10 cellular contexts compared by ENCODE assay signal in the genomic region with DNA sequence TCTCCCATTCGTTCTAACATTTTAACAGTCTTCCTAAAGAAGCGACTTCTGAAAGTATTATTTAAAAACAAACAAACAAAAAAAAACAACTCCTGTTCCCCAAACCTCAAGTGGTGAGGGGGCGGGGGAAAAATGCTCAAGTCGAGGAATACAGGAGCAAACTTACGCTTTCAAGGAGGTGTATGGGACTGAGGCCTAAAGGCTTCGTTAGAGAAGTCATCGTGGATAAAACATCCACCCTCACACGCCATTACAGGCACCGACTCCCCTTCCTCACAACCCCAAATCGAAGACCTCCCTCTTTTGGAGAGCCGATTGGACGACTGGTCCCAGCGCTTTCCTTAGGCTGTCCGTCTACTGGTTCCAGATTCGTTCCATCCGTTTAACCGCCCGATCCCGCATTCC. TPM values are rescaled to one million over a fixed set of nuclear protein-coding genes. Genes with fewer than 3 reads are reported as not detected.
A peak's percentile ranks its signal among the peaks of the same experiment; 100 is the strongest.
DNase-seq lines count a peak whose midpoint lies in the region; ATAC-seq and TF ChIP-seq lines count a peak whose summit lies in the region.
"Had no signal": no experiment of that assay in that cellular context is flagged by ENCODE, and none has a peak within 500 bp of the region (broad histone marks: within the 10 kb centered on the region; RNA-seq: fewer than 3 reads in every experiment).

No MANE protein-coding gene starts in this region.

- in situ Hi-C loops in Panc1 (cut with HindIII; ENCODE audit: low pct_unique_long_range_greater_than_20kb, low sequenced_read_pairs), result no loop called here

- H3K79me2 ChIP-seq in DOHH2 (ENCODE audit: control insufficient read depth, low read length), result peaks cover 94% of the 10 kb centered on the region

- H3K9me3 ChIP-seq in DOHH2 (ENCODE audit: control insufficient read depth, insufficient read depth, low read length), result no peaks in the 10 kb centered on the region
- H3K9me3 ChIP-seq in Panc1 (ENCODE audit: control insufficient read depth, insufficient read depth, low read depth, low read length), result no peaks in the 10 kb centered on the region
- no peaks in the 10 kb centered on the region for H3K9me3 ChIP-seq in sigmoid colon

- H3K4me2 ChIP-seq in DOHH2 (ENCODE audit: low read length), result peak overlapping the region; percentile 93

- H3K9me3 Mint-ChIP-seq in immature natural killer cell, result no peaks in the 10 kb centered on the region
- H3K9me3 Mint-ChIP-seq: activated naive CD4-positive, alpha-beta T cell treated with anti-CD3 and anti-CD28 coated beads, Interleukin-2, amount 50 U/mL, for 24 hours had no signal

- peaks cover 4 to 14% (median 10%) of the 10 kb centered on the region in 3 donors for H3K27me3 Mint-ChIP-seq in immature natural killer cell (ENCODE audit: low read depth in 3 of 3)
- H3K27me3 Mint-ChIP-seq: activated naive CD4-positive, alpha-beta T cell treated with anti-CD3 and anti-CD28 coated beads, Interleukin-2, amount 50 U/mL, for 24 hours had no signal

- ATAC-seq in Panc1 (no peak), GM19397 (IDR thresholded peaks at IDR 0.05; ENCODE audit: unreplicated experiment) (no peak)

- intact Hi-C loops in Panc1 (cut with micrococcal nuclease; ENCODE audit: unreplicated experiment), result no loop called here
- intact Hi-C loops in sigmoid colon (cut with DNase I), result no loop called here

- TF ChIP-seq CTCF in DOHH2 (IDR thresholded peaks at IDR 0.05; ENCODE audit: low read depth, low read length, poor library complexity, severe bottlenecking) (no peak), Panc1 (IDR thresholded peaks at IDR 0.05) (no peak), fibroblast of pulmonary artery (IDR thresholded peaks at IDR 0.05; ENCODE audit: low read length, missing control alignments) (no peak), sigmoid colon (IDR thresholded peaks at IDR 0.05) (no peak)

- H3K27me3 ChIP-seq in DOHH2 (ENCODE audit: control insufficient read depth, low read length) (no peaks in the 10 kb centered on the region), Panc1 (ENCODE audit: control insufficient read depth, insufficient read depth, low read length) (no peaks in the 10 kb centered on the region), sigmoid colon (no peaks in the 10 kb centered on the region)

- no peak for DNase-seq in Panc1 (ENCODE audit: low read depth, low spot score)
- no peak for DNase-seq in fibroblast of pulmonary artery (ENCODE audit: low read depth)
- DNase-seq in sigmoid colon, result no peak
- no peak for DNase-seq in kidney tubule cell (ENCODE audit: low spot score)
- DNase-seq in immature natural killer cell, result no peak
- DNase-seq in NCI-H1694 treated with DMSO at 0.1 percent for 48 hours (lab: John Stamatoyannopoulos, UW), result no peak

- H3K9me2 ChIP-seq in DOHH2 (replicated peaks; ENCODE audit: control insufficient read depth, low read length), result no peaks in the 10 kb centered on the region

- H3F3A ChIP-seq in DOHH2 (ENCODE audit: control insufficient read depth, insufficient read depth), result peaks cover 58% of the 10 kb centered on the region

- BruUV-seq in Panc1 (replicated peaks; lab: Mats Ljungman, UMichigan), result no TSS peak

- peak overlapping the region; percentile 96 for H3K4me3 ChIP-seq in DOHH2 (ENCODE audit: low read length)
- peak overlapping the region; percentile 93 to 99 for H3K4me3 ChIP-seq in Panc1 (ENCODE audit: low read depth in 2 of 2, low read length in 2 of 2)
- H3K4me3 ChIP-seq in fibroblast of pulmonary artery (replicated peaks; ENCODE audit: low read depth, low read length), result peak overlapping the region; percentile 85
- peak overlapping the region; percentile 57 to 81 (median 72) for H3K4me3 ChIP-seq in sigmoid colon

- no peak for TF ChIP-seq EP300 in sigmoid colon (IDR thresholded peaks at IDR 0.05)

- H3K4me3 Mint-ChIP-seq in immature natural killer cell, result no peak overlapping the region
- H3K4me3 Mint-ChIP-seq: activated naive CD4-positive, alpha-beta T cell treated with anti-CD3 and anti-CD28 coated beads, Interleukin-2, amount 50 U/mL, for 24 hours had no signal

- peak overlapping the region; percentile 93 for H3K27ac ChIP-seq in DOHH2 (ENCODE audit: low read depth, low read length)
- peak overlapping the region; percentile 100 for H3K27ac ChIP-seq in Panc1 (ENCODE audit: low read length)
- H3K27ac ChIP-seq in sigmoid colon, result peak overlapping the region; percentile 84 to 96 (median 94)

- H3K4me1 ChIP-seq in DOHH2 (ENCODE audit: control insufficient read depth, low read length) (peaks cover 52% of the 10 kb centered on the region), Panc1 (ENCODE audit: control insufficient read depth, insufficient read depth, low read length) (peaks cover 26% of the 10 kb centered on the region), sigmoid colon (peaks cover 0 to 51% (median 50%) of the 10 kb centered on the region in 4 donors)

- H3K36me3 ChIP-seq in DOHH2 (ENCODE audit: control insufficient read depth, low read length), result peaks cover 86% of the 10 kb centered on the region
- peaks cover 42% of the 10 kb centered on the region for H3K36me3 ChIP-seq in Panc1 (ENCODE audit: control insufficient read depth, insufficient read depth, low read length)
- H3K36me3 ChIP-seq in sigmoid colon, result peaks cover 18 to 28% (median 22%) of the 10 kb centered on the region in 4 donors

- CTCF ChIA-PET in Panc1 (lab: Charles Lee), result interaction anchor here (2.8 kb wide), 1 partner anchor 46 kb away, joined by 19 read pairs; a partner anchor contains a TSS

- H3K36me3 Mint-ChIP-seq in immature natural killer cell, result peaks cover 19 to 27% (median 25%) of the 10 kb centered on the region in 3 donors

- POLR2A ChIA-PET in Panc1 (lab: Charles Lee), result interaction anchor here (1.8 to 1.9 kb wide), 3 partner anchors 19 to 46 kb away, joined by 8 to 10 read pairs (median 10); a partner anchor contains a TSS

- H3K27ac Mint-ChIP-seq in immature natural killer cell, result no peak overlapping the region
- H3K27ac Mint-ChIP-seq: activated naive CD4-positive, alpha-beta T cell treated with anti-CD3 and anti-CD28 coated beads, Interleukin-2, amount 50 U/mL, for 24 hours had no signal

- 0 to 1% methylated on average over 19 of the region's 19 CpGs for WGBS in sigmoid colon, 2 donors

- H3K4me1 Mint-ChIP-seq in immature natural killer cell, result peaks cover 3 to 9% of the 10 kb centered on the region in 2 donors

- no peak for TF ChIP-seq POLR2A in sigmoid colon (IDR thresholded peaks at IDR 0.05)

- peaks cover 37% of the 10 kb centered on the region for H4K20me1 ChIP-seq in DOHH2 (ENCODE audit: control insufficient read depth, insufficient read depth, low read depth, low read length)

RNA-seq across cellular contexts. Expression of a gene that starts 0.7 kb away (rescaled TPM):
- total RNA-seq in Panc1 (2021; ENCODE audit: unreplicated experiment) (130 TPM), sigmoid colon (10 to 100 TPM; 18.6 to 30.7 (median 24.8) TPM)
- polyA plus RNA-seq in Panc1 (2012; ENCODE audit: insufficient read length), result 19.4 TPM
- polyA plus RNA-seq in sigmoid colon (10 to 100 TPM in 1 of 3 donors, 1 to 10 TPM in 2; 3.0 to 17.2 (median 4.9) TPM), immature natural killer cell (10 to 100 TPM in 2 of 3 donors, 1 to 10 TPM in 1; 5.9 to 23.6 (median 11.5) TPM)

RNA-seq across cellular contexts. Expression of a gene that starts 1.3 kb away (rescaled TPM):
- total RNA-seq in Panc1 (2021; ENCODE audit: unreplicated experiment) (689 TPM), sigmoid colon (100 to 1,000 TPM; 318 to 657 (median 410) TPM)
- polyA plus RNA-seq in Panc1 (2012; ENCODE audit: insufficient read length), result 452 TPM
- polyA plus RNA-seq in sigmoid colon (1,000 to 10,000 TPM in 2 of 3 donors, 100 to 1,000 TPM in 1; 594 to 1,311 (median 1,117) TPM), immature natural killer cell (100 to 1,000 TPM; 512 to 669 (median 601) TPM)

RNA-seq across cellular contexts. Expression of a gene that starts 21.6 kb away (rescaled TPM):
- total RNA-seq in Panc1 (2021; ENCODE audit: unreplicated experiment), result 0.26 TPM
- 0.24 TPM for polyA plus RNA-seq in Panc1 (2012; ENCODE audit: insufficient read length)
- total RNA-seq in sigmoid colon, result under 1 TPM in 1 of 4 donors, not detected in 3; 0.54 TPM
- under 1 TPM in 1 of 3 donors, not detected in 2; 0.45 TPM for polyA plus RNA-seq in sigmoid colon
- polyA plus RNA-seq in immature natural killer cell, result 1 to 10 TPM; 1.6 to 3.6 (median 2.0) TPM
- total RNA-seq: pulmonary artery endothelial cell had no signal

RNA-seq across cellular contexts. Expression of a gene that starts 45.7 kb away (rescaled TPM):
- total RNA-seq in Panc1 (2021; ENCODE audit: unreplicated experiment) (175 TPM), sigmoid colon (10 to 100 TPM; 39.6 to 74.2 (median 61.2) TPM)
- 147 TPM for polyA plus RNA-seq in Panc1 (2012; ENCODE audit: insufficient read length)
- polyA plus RNA-seq in sigmoid colon (100 to 1,000 TPM; 114 to 155 (median 147) TPM), immature natural killer cell (100 to 1,000 TPM; 202 to 341 (median 202) TPM)
